ENCODE assay signal across 8 cellular contexts in the genomic region with DNA sequence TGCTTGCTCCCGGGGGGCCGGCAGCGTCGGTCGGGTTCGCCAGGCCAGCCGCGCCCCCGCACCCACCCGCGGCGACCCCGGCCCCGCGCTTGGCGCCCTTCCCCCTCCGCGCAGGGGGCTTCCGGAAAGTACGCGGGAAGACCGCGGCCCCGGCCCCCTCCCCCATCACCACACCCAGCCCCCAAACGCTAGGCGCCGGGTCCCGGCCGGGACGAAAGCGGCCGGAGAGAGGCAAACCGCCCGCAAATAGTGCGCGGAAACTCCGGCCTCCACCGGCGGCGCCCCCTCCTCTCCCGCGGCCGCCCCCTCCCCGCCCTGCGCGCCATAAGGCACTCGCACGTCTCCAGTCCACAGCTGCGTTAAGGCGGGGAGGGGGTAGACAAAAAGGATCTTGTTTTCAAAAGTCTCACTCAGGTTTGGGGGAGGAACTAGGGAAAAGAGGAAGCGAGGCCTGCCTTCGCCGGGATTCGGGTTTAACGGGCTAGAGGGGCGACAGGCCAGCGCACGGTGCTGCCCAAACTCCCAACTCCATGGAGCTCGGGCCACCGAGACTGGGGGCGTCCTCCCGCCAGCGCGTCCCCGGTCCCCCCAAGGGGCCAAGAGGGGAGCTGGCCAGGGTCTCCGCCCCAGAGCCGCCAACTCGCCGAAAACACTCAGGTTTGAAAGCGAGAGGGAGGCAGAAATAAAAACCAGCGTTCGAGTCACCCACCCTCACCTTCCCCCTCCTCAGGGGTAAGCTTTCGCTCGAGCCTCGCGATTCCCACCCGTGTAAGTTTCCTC. TPM values are rescaled to one million over a fixed set of nuclear protein-coding genes. Genes with fewer than 3 reads are reported as not detected.
A peak's percentile ranks its signal among the peaks of the same experiment; 100 is the strongest.
DNase-seq lines count a peak whose midpoint lies in the region; ATAC-seq and TF ChIP-seq lines count a peak whose summit lies in the region.

No MANE protein-coding gene starts in this region.

- no peak overlapping the region for H2AFZ ChIP-seq in Karpas-422 (ENCODE audit: low read length)

- H3K9me3 Mint-ChIP-seq in chondrocyte (ENCODE audit: low read depth) = no peaks in the 10 kb centered on the region

- peak overlapping the region; percentile 97 for H3K27ac Mint-ChIP-seq in chondrocyte (ENCODE audit: unreplicated experiment)

- no peaks in the 10 kb centered on the region for H3K9me2 ChIP-seq in DOHH2 (replicated peaks; ENCODE audit: control insufficient read depth, low read length)
- no peaks in the 10 kb centered on the region for H3K9me2 ChIP-seq in Karpas-422 (replicated peaks; ENCODE audit: insufficient read depth, low read length)

- H3K4me3 ChIP-seq in DOHH2 (ENCODE audit: low read length) (peak overlapping the region; percentile 97), Karpas-422 (ENCODE audit: low read length) (peak overlapping the region; percentile 95)

- peaks cover 2% of the 10 kb centered on the region for H3K36me3 Mint-ChIP-seq in chondrocyte (ENCODE audit: low read depth)

- H3K4me2 ChIP-seq in DOHH2 (ENCODE audit: low read length) (peak overlapping the region; percentile 85), Karpas-422 (ENCODE audit: low read depth, low read length, poor library complexity, severe bottlenecking) (peak overlapping the region; percentile 84)

- H3K27me3 ChIP-seq in DOHH2 (ENCODE audit: control insufficient read depth, low read length) = no peaks in the 10 kb centered on the region
- H3K27me3 ChIP-seq in Karpas-422 (ENCODE audit: low read length) = no peaks in the 10 kb centered on the region
- H3K27me3 ChIP-seq in layer of hippocampus (ENCODE audit: control insufficient read depth, insufficient read depth, low read length) = no peaks in the 10 kb centered on the region

- peak overlapping the region; percentile 95 for H3K4me3 Mint-ChIP-seq in chondrocyte (ENCODE audit: unreplicated experiment)

- peak overlapping the region; percentile 99 for H3K9ac ChIP-seq in Karpas-422 (ENCODE audit: low read length)

- H3K9me3 ChIP-seq in DOHH2 (ENCODE audit: control insufficient read depth, insufficient read depth, low read length) (no peaks in the 10 kb centered on the region), Karpas-422 (ENCODE audit: low read length) (no peaks in the 10 kb centered on the region)

- H3K4me1 Mint-ChIP-seq in chondrocyte (ENCODE audit: low read depth) = peaks cover 43% of the 10 kb centered on the region

- ATAC-seq in HG02678 (IDR thresholded peaks at IDR 0.05; ENCODE audit: unreplicated experiment) (no peak), GM21367 (IDR thresholded peaks at IDR 0.05; ENCODE audit: unreplicated experiment) (no peak)

- H3K36me3 ChIP-seq in DOHH2 (ENCODE audit: control insufficient read depth, low read length) (peaks cover 67% of the 10 kb centered on the region), Karpas-422 (ENCODE audit: insufficient read depth, low read length) (peaks cover 13% of the 10 kb centered on the region; the same call in 1 of the 2 replicates)

- no peak for TF ChIP-seq CTCF in DOHH2 (IDR thresholded peaks at IDR 0.05; ENCODE audit: low read depth, low read length, poor library complexity, severe bottlenecking)
- no peak for TF ChIP-seq CTCF in chondrocyte (IDR thresholded peaks at IDR 0.05)

- peaks cover 96% of the 10 kb centered on the region for H3K79me2 ChIP-seq in DOHH2 (ENCODE audit: control insufficient read depth, low read length)
- peaks cover 68% of the 10 kb centered on the region for H3K79me2 ChIP-seq in Karpas-422 (ENCODE audit: low read length)

- H3K4me1 ChIP-seq in DOHH2 (ENCODE audit: control insufficient read depth, low read length) = peaks cover 47% of the 10 kb centered on the region
- H3K4me1 ChIP-seq in Karpas-422 (ENCODE audit: low read length) = peaks cover 40% of the 10 kb centered on the region

- H3K27me3 Mint-ChIP-seq in chondrocyte (ENCODE audit: low read depth) = no peaks in the 10 kb centered on the region

- H3F3A ChIP-seq in DOHH2 (ENCODE audit: control insufficient read depth, insufficient read depth) = peaks cover 6% of the 10 kb centered on the region; the same call in 1 of the 2 replicates

- H4K20me1 ChIP-seq in DOHH2 (ENCODE audit: control insufficient read depth, insufficient read depth, low read depth, low read length) = peaks cover 28% of the 10 kb centered on the region
- peaks cover 29% of the 10 kb centered on the region for H4K20me1 ChIP-seq in Karpas-422 (ENCODE audit: insufficient read depth, low read depth, low read length)

- peak; percentile 93 for DNase-seq in Karpas-422
- DNase-seq in UCSD-AML1 (lab: John Stamatoyannopoulos, UW; ENCODE audit: unreplicated experiment) = peak; percentile 83
- no peak for DNase-seq in chondrocyte (ENCODE audit: low spot score)
- DNase-seq in stimulated activated CD4-positive, alpha-beta T cell treated with anti-CD3 and anti-CD28 coated beads, Interleukin-4, amount 100 ng/mL, for 24 hours = peak; percentile 43

- peak overlapping the region; percentile 93 for H3K27ac ChIP-seq in DOHH2 (ENCODE audit: low read depth, low read length)
- H3K27ac ChIP-seq in Karpas-422 (ENCODE audit: low read length) = peak overlapping the region; percentile 94
- peak overlapping the region; percentile 96 for H3K27ac ChIP-seq in layer of hippocampus (ENCODE audit: low read depth, low read length)

RNA-seq across cellular contexts. Expression of a gene that starts 1.8 kb away (rescaled TPM):
- total RNA-seq in Karpas-422 (2014; rRNA removed; shearing (Covaris generic); ENCODE audit: low replicate concordance) = 99.5 and 184 TPM in 2 replicates
- 112 to 117 TPM (median 116 TPM) in 3 replicates for total RNA-seq in chondrocyte
